Comparison of ENCODE assay signal across 22 cellular contexts in genomic region chr6:46234700-46235099, GRCh38.
"Had no signal": no experiment of that assay in that cellular context is flagged by ENCODE, and none has a peak within 500 bp of the region (broad histone marks: within the 10 kb centered on the region; RNA-seq: fewer than 3 reads in every experiment).

No MANE protein-coding gene starts in this region.

- FAIRE-seq: frontal cortex, keratinocyte, TTC549 had no signal

- H3K27me3 ChIP-seq: brain microvascular endothelial cell, esophagus muscularis mucosa, upper lobe of left lung had no signal

- ATAC-seq: activated CD8-positive, alpha-beta T cell treated with anti-CD3 and anti-CD28 coated beads for 36 hours; activated naive CD4-positive, alpha-beta T cell treated with anti-CD3 and anti-CD28 coated beads, Interleukin-2, amount 50 U/mL, for 72 hours; effector memory CD8-positive, alpha-beta T cell; left colon; natural killer cell; stimulated activated effector memory CD8-positive, alpha-beta T cell treated with anti-CD3 and anti-CD28 coated beads, Interleukin-12 subunit alpha, Interleukin-12 subunit beta, amount 100 ng/mL, for 72 hours; stimulated activated naive CD8-positive, alpha-beta T cell treated with anti-CD3 and anti-CD28 coated beads, Interleukin-15, amount 100 ng/mL, for 72 hours had no signal

- H3K27ac ChIP-seq: brain microvascular endothelial cell, WERI-Rb-1 had no signal

- H3K4me3 ChIP-seq: esophagus muscularis mucosa, skin epidermis, upper lobe of left lung had no signal

- H3K4me1 ChIP-seq: upper lobe of left lung had no signal

- H3K36me3 ChIP-seq: brain microvascular endothelial cell, upper lobe of left lung, WERI-Rb-1 had no signal

- DNase-seq: activated CD4-positive, alpha-beta T cell treated with anti-CD3 and anti-CD28 coated beads, Interleukin-2, amount 10 ng/mL, durations not matched to agents 7 days and 5 days; activated CD4-positive, CD25-positive, alpha-beta regulatory T cell treated with anti-CD3 and anti-CD28 coated beads, Interleukin-2, amount 50 U/mL, for 72 hours; activated CD8-positive, alpha-beta T cell treated with anti-CD3 and anti-CD28 coated beads for 36 hours; activated gamma-delta T cell treated with Interleukin-2 at 50 U/mL for 16 hours; brain microvascular endothelial cell; central memory CD4-positive, alpha-beta T cell; effector memory CD8-positive, alpha-beta T cell; left colon; natural killer cell; retina; stimulated activated CD4-positive, alpha-beta T cell treated with anti-CD3 and anti-CD28 coated beads, Interleukin-1b, Interleukin-23, amount 100 ng/mL, for 48 hours; stimulated activated naive CD8-positive, alpha-beta T cell treated with anti-CD3 and anti-CD28 coated beads, Interleukin-15, amount 100 ng/mL, for 72 hours; T-helper 1 cell; upper lobe of left lung; WERI-Rb-1 had no signal
